Comparison of ENCODE assay signal across 12 cellular contexts in the genomic region with DNA sequence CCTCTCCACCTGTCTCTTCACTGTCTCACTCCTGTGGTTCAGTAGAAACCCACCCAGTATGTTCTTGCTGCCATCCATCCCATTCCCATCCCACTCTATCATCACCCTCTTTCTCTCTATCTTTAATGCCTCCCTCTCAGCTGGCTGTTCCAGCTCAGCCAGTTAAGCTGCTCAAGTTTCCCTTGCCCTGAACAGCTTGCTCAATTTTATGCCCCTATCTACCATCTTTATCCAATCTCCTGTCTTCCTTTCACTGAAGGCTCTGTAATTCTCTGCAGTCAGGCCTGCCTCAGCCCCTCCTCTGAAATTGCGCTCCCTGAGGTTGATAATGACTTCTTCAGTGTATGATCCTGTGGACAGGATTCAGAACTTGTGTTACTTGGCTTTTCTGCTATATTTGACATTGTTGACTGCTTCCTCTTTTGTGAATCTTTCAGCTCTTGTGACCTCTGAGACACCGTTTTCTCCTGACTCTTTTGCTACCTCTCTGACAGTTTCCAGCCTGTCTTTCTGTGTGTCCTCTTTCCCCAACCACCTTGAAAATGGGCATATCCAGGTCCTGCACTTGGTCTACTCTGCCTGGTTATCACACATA. TPM values are rescaled to one million over a fixed set of nuclear protein-coding genes. Genes with fewer than 3 reads are reported as not detected.
DNase-seq lines count a peak whose midpoint lies in the region; ATAC-seq and TF ChIP-seq lines count a peak whose summit lies in the region.
"Had no signal": no experiment of that assay in that cellular context is flagged by ENCODE, and none has a peak within 500 bp of the region (broad histone marks: within the 10 kb centered on the region; RNA-seq: fewer than 3 reads in every experiment).

No MANE protein-coding gene starts in this region.

- H3K36me3 ChIP-seq in upper lobe of right lung (no peaks in the 10 kb centered on the region), thyroid gland (no peaks in the 10 kb centered on the region)
- H3K36me3 ChIP-seq: SJSA1 had no signal

- H3K4me3 ChIP-seq in upper lobe of right lung = no peak overlapping the region
- H3K4me3 ChIP-seq in thyroid gland (replicated peaks in 1 of 3) = no peak overlapping the region
- H3K4me3 ChIP-seq: SJSA1 had no signal

- DNase-seq in NCI-H82 (lab: John Stamatoyannopoulos, UW) = peak; percentile 66
- no peak for DNase-seq in NCI-H82 treated with DMSO at 0.1 percent for 48 hours (lab: John Stamatoyannopoulos, UW; ENCODE audit: unreplicated experiment)
- DNase-seq in SK-N-DZ (ENCODE audit: low spot score) = peak; percentile 44
- no peak for DNase-seq in upper lobe of right lung
- DNase-seq in thyroid gland = no peak
- DNase-seq in NCI-H524 treated with DMSO at 0.1 percent for 48 hours (lab: John Stamatoyannopoulos, UW) = no peak
- DNase-seq: 8988T, NCI-H187 treated with DMSO at 0.1 percent for 48 hours, nephron progenitor cell had no signal

- H3K27ac ChIP-seq in upper lobe of right lung = no peak overlapping the region
- H3K27ac ChIP-seq in thyroid gland = peak overlapping the region in 1 of 3 donors; percentile 12

- H3K9me3 ChIP-seq in upper lobe of right lung (no peaks in the 10 kb centered on the region), thyroid gland (no peaks in the 10 kb centered on the region)
- H3K9me3 ChIP-seq: SJSA1 had no signal

- TF ChIP-seq POLR2A in thyroid gland (IDR thresholded peaks at IDR 0.05) = no peak

- H3K4me1 ChIP-seq in upper lobe of right lung = peaks cover 23% of the 10 kb centered on the region
- H3K4me1 ChIP-seq in thyroid gland = peaks cover 32 to 44% of the 10 kb centered on the region in 2 donors

- peak; percentile 49 for ATAC-seq in HG03103 (IDR thresholded peaks at IDR 0.05; ENCODE audit: low read depth, unreplicated experiment)
- peak; percentile 4 for ATAC-seq in upper lobe of right lung
- no peak for ATAC-seq in HG03108 (IDR thresholded peaks at IDR 0.05; ENCODE audit: unreplicated experiment)

- intact Hi-C loops in upper lobe of right lung (cut with DNase I) = no loop called here
- intact Hi-C loops in thyroid gland (cut with DNase I) = no loop called here

- WGBS in thyroid gland, 2 donors = 91 to 92% methylated on average over 2 of the region's 2 CpGs

- H3K27me3 ChIP-seq in upper lobe of right lung = no peaks in the 10 kb centered on the region
- no peaks in the 10 kb centered on the region for H3K27me3 ChIP-seq in thyroid gland
- H3K27me3 ChIP-seq: SJSA1 had no signal

- TF ChIP-seq CTCF in upper lobe of right lung (IDR thresholded peaks at IDR 0.05) (no peak), thyroid gland (IDR thresholded peaks at IDR 0.05) (no peak)

RNA-seq across cellular contexts. Expression of a gene that starts 13.9 kb away (rescaled TPM):
- 0.77 and 1.7 TPM in 2 replicates for polyA plus RNA-seq in SK-N-DZ (2014; cell fraction: cytosol; rRNA removed)
- polyA plus RNA-seq in SK-N-DZ (2014; cell fraction: nucleus; rRNA removed) = 1.3 and 1.6 TPM in 2 replicates
- 23.5 TPM for total RNA-seq in upper lobe of right lung
- total RNA-seq in thyroid gland = 10 to 100 TPM; 29.6 to 46.7 (median 37.0) TPM

Comparison
In these comparisons a context has a peak if more than half of its experiments do, and no peak if none do; other contexts are left out.
1. DNase-seq: peak in NCI-H82 (single experiment) and SK-N-DZ (single experiment); none in NCI-H82 treated with DMSO at 0.1 percent for 48 hours (single experiment), upper lobe of right lung (single experiment), thyroid gland (0 of 2) and NCI-H524 treated with DMSO at 0.1 percent for 48 hours (single experiment).